Comparison of ENCODE assay signal across 2 cellular contexts in the genomic region with DNA sequence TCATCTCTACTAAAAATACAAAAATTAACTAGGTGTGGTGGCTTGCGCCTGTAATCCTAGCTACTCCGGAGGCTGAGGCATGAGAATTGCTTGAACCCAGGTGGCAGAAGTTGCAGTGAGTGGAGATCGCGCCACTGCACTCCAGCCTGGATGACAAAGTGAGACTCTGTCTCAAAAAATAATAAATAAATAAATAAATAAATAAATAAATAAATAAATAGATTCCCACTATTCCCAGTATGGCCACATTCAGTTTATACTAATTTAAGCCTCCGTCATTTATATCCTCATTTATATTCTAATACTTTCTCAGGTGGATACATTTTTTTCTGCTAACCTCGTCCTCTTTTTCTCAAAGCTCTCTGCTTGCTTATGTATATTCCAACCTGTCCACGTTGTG. TPM values are rescaled to one million over a fixed set of nuclear protein-coding genes. Genes with fewer than 3 reads are reported as not detected.
"Had no signal": no experiment of that assay in that cellular context is flagged by ENCODE, and none has a peak within 500 bp of the region (broad histone marks: within the 10 kb centered on the region; RNA-seq: fewer than 3 reads in every experiment).

No MANE protein-coding gene starts in this region.

RNA-seq across cellular contexts. Expression of gene SOWAHC, which starts 14.2 kb away (rescaled TPM):
- total RNA-seq: activated B cell treated with CpG ODN at 0.5 μM for 24 hours; activated CD8-positive, alpha-beta T cell treated with anti-CD3 and anti-CD28 coated beads, Interleukin-2, amount 10 ng/mL, durations not matched to agents 7 days and 5 days had no signal
